In genomic region chr12:44433647-44434046, GRCh38 we compare ENCODE assay signal across 23 cellular contexts.
"Had no signal": no experiment of that assay in that cellular context is flagged by ENCODE, and none has a peak within 500 bp of the region (broad histone marks: within the 10 kb centered on the region; RNA-seq: fewer than 3 reads in every experiment).

No MANE protein-coding gene starts in this region.

- DNase-seq: activated CD4-positive, alpha-beta T cell treated with anti-CD3 and anti-CD28 coated beads, Interleukin-2, amount 50 U/mL, for 4 hours; activated CD8-positive, alpha-beta memory T cell treated with anti-CD3 and anti-CD28 coated beads, Interleukin-2, amount 10 ng/mL, durations not matched to agents 7 days and 5 days; activated naive CD4-positive, alpha-beta T cell treated with anti-CD3 and anti-CD28 coated beads for 36 hours; activated naive CD8-positive, alpha-beta T cell treated with anti-CD3 and anti-CD28 coated beads, Interleukin-2, amount 50 U/mL, for 24 hours; activated T-cell treated with anti-CD3 and anti-CD28 coated beads, Interleukin-2, amount 50 U/mL, for 1 hour; aorta; dermis blood vessel endothelial cell; effector memory CD8-positive, alpha-beta T cell; islet precursor cell; mammary epithelial cell; right cardiac atrium; small intestine; stimulated activated CD4-positive, alpha-beta T cell treated with anti-CD3 and anti-CD28 coated beads, Interleukin-4, amount 100 ng/mL, for 24 hours; stimulated activated naive CD4-positive, alpha-beta T cell; tibial artery; uterus had no signal

- H3K27ac Mint-ChIP-seq: activated CD8-positive, alpha-beta memory T cell treated with anti-CD3 and anti-CD28 coated beads, Interleukin-2, amount 10 ng/mL, durations not matched to agents 7 days and 5 days; activated naive CD4-positive, alpha-beta T cell treated with anti-CD3 and anti-CD28 coated beads for 36 hours; activated naive CD8-positive, alpha-beta T cell treated with anti-CD3 and anti-CD28 coated beads, Interleukin-2, amount 50 U/mL, for 24 hours; activated T-helper 2 cell treated with anti-CD3 and anti-CD28 coated beads, Interferon-gamma antibody, Interleukin-2, Interleukin-4, amounts not matched to agents 10 μg/mL and 5 μg/mL and 100 μg/mL, durations not matched to agents 14 hours and 24 hours and 36 hours; effector memory CD8-positive, alpha-beta T cell had no signal

- H3K9me3 Mint-ChIP-seq: activated naive CD4-positive, alpha-beta T cell treated with anti-CD3 and anti-CD28 coated beads for 36 hours; activated naive CD8-positive, alpha-beta T cell treated with anti-CD3 and anti-CD28 coated beads, Interleukin-2, amount 50 U/mL, for 24 hours; activated T-helper 2 cell treated with anti-CD3 and anti-CD28 coated beads, Interferon-gamma antibody, Interleukin-2, Interleukin-4, amounts not matched to agents 10 μg/mL and 5 μg/mL and 100 μg/mL, durations not matched to agents 14 hours and 24 hours and 36 hours; effector memory CD8-positive, alpha-beta T cell; neural crest cell had no signal

- H3K9me3 ChIP-seq: prostate gland, tibial artery, uterus had no signal

- H3K36me3 Mint-ChIP-seq: activated CD8-positive, alpha-beta memory T cell treated with anti-CD3 and anti-CD28 coated beads, Interleukin-2, amount 10 ng/mL, durations not matched to agents 7 days and 5 days had no signal

- H3K4me1 Mint-ChIP-seq: activated CD8-positive, alpha-beta memory T cell treated with anti-CD3 and anti-CD28 coated beads, Interleukin-2, amount 10 ng/mL, durations not matched to agents 7 days and 5 days; activated naive CD8-positive, alpha-beta T cell treated with anti-CD3 and anti-CD28 coated beads, Interleukin-2, amount 50 U/mL, for 24 hours; neural crest cell had no signal

- H3K27me3 ChIP-seq: hepatocyte, tibial artery, uterus had no signal

- ATAC-seq: activated CD4-positive, CD25-positive, alpha-beta regulatory T cell treated with anti-CD3 and anti-CD28 coated beads, Interleukin-2, amount 50 U/mL, for 24 hours; activated CD8-positive, alpha-beta memory T cell treated with anti-CD3 and anti-CD28 coated beads, Interleukin-2, amount 10 ng/mL, durations not matched to agents 7 days and 5 days; activated naive CD8-positive, alpha-beta T cell treated with anti-CD3 and anti-CD28 coated beads, Interleukin-2, amount 50 U/mL, for 24 hours; effector memory CD8-positive, alpha-beta T cell; left lobe of liver; right cardiac atrium had no signal

- H3K27ac ChIP-seq: epithelial cell of prostate, hepatocyte, prostate gland, tibial artery, uterus had no signal

- H3K4me3 Mint-ChIP-seq: activated CD8-positive, alpha-beta memory T cell treated with anti-CD3 and anti-CD28 coated beads, Interleukin-2, amount 10 ng/mL, durations not matched to agents 7 days and 5 days; activated naive CD4-positive, alpha-beta T cell treated with anti-CD3 and anti-CD28 coated beads for 36 hours; activated naive CD8-positive, alpha-beta T cell treated with anti-CD3 and anti-CD28 coated beads, Interleukin-2, amount 50 U/mL, for 24 hours; effector memory CD8-positive, alpha-beta T cell; neural crest cell had no signal
